ENCODE assay signal across 20 cellular contexts in genomic region chr11:130144129-130144528, GRCh38. TPM values are rescaled to one million over a fixed set of nuclear protein-coding genes. Genes with fewer than 3 reads are reported as not detected.
A peak's percentile ranks its signal among the peaks of the same experiment; 100 is the strongest.
DNase-seq lines count a peak whose midpoint lies in the region; ATAC-seq and TF ChIP-seq lines count a peak whose summit lies in the region.
"Had no signal": no experiment of that assay in that cellular context is flagged by ENCODE, and none has a peak within 500 bp of the region (broad histone marks: within the 10 kb centered on the region; RNA-seq: fewer than 3 reads in every experiment).

No MANE protein-coding gene starts in this region.

- no peaks in the 10 kb centered on the region for H3K9me3 Mint-ChIP-seq in nephron
- H3K9me3 Mint-ChIP-seq: activated T-helper 2 cell treated with anti-CD3 and anti-CD28 coated beads, Interferon-gamma antibody, Interleukin-2, Interleukin-4, amounts not matched to agents 10 μg/mL and 5 μg/mL and 100 μg/mL, durations not matched to agents 14 hours and 24 hours and 36 hours had no signal

- peaks cover 64% of the 10 kb centered on the region for H3K36me3 Mint-ChIP-seq in nephron (ENCODE audit: low read depth)

- H3K4me1 ChIP-seq in RWPE2 (ENCODE audit: insufficient read depth, poor library complexity, severe bottlenecking) (peaks cover 9% of the 10 kb centered on the region), esophagus muscularis mucosa (peaks cover 29 to 52% (median 46%) of the 10 kb centered on the region in 4 donors)

- H3K27ac Mint-ChIP-seq in nephron: peak overlapping the region in 2 of 3 experiments; percentile 46 to 68
- H3K27ac Mint-ChIP-seq: activated T-helper 2 cell treated with anti-CD3 and anti-CD28 coated beads, Interferon-gamma antibody, Interleukin-2, Interleukin-4, amounts not matched to agents 10 μg/mL and 5 μg/mL and 100 μg/mL, durations not matched to agents 14 hours and 24 hours and 36 hours had no signal

- peaks cover 15% of the 10 kb centered on the region for H3K4me1 Mint-ChIP-seq in nephron

- no peaks in the 10 kb centered on the region for H3K27me3 Mint-ChIP-seq in nephron (ENCODE audit: low read depth)

- no peak overlapping the region for H3K27ac ChIP-seq in RWPE2 (ENCODE audit: poor library complexity, severe bottlenecking)
- peak overlapping the region; percentile 63 to 72 (median 68) for H3K27ac ChIP-seq in esophagus muscularis mucosa (replicated peaks in 1 of 4)
- peak overlapping the region; percentile 45 for H3K27ac ChIP-seq in substantia nigra (ENCODE audit: low read depth, low read length, poor library complexity, severe bottlenecking)
- H3K27ac ChIP-seq: suprapubic skin had no signal

- H3K9me3 ChIP-seq in RWPE2 (ENCODE audit: severe bottlenecking) (no peaks in the 10 kb centered on the region), esophagus muscularis mucosa (no peaks in the 10 kb centered on the region)
- H3K9me3 ChIP-seq: heart right ventricle, suprapubic skin had no signal

- H3K4me3 Mint-ChIP-seq in nephron: no peak overlapping the region

- 49% methylated on average over 10 of the region's 10 CpGs for WGBS in esophagus muscularis mucosa

- no peak for ATAC-seq in RWPE2 (ENCODE audit: low read depth)
- ATAC-seq: activated CD4-positive, CD25-positive, alpha-beta regulatory T cell treated with anti-CD3 and anti-CD28 coated beads, Interleukin-2, amount 50 U/mL, for 24 hours; heart right ventricle had no signal

- peaks cover 60% of the 10 kb centered on the region for H3K36me3 ChIP-seq in RWPE2 (ENCODE audit: low read depth)
- H3K36me3 ChIP-seq in esophagus muscularis mucosa: peaks cover 23 to 70% (median 43%) of the 10 kb centered on the region in 4 donors

- no peak for TF ChIP-seq EP300 in esophagus muscularis mucosa (IDR thresholded peaks at IDR 0.05)

- DNase-seq in RWPE2 (ENCODE audit: low spot score) (peak; percentile 14), esophagus muscularis mucosa (ENCODE audit: extremely low spot score) (no peak), substantia nigra (lab: John Stamatoyannopoulos, UW) (peak in 25 of 49 donors; percentile 5 to 67 (median 26)), HK-2 (ENCODE audit: unreplicated experiment) (no peak), SHP77 (lab: John Stamatoyannopoulos, UW) (no peak)
- DNase-seq in activated CD4-positive, CD25-positive, alpha-beta regulatory T cell treated with anti-CD3 and anti-CD28 coated beads, Interleukin-2, amount 50 U/mL, for 72 hours: no peak
- no peak for DNase-seq in effector CD4-positive, alpha-beta T cell
- DNase-seq: HCEC 1CT; heart right ventricle; KG1; mesendoderm; NCI-H2029; occipital lobe; SIG-M5; stimulated activated CD4-positive, alpha-beta T cell treated with anti-CD3 and anti-CD28 coated beads, Interleukin-4, amount 100 ng/mL, for 1 hour had no signal

- H3K4me3 ChIP-seq in RWPE2 (ENCODE audit: severe bottlenecking): no peak overlapping the region
- H3K4me3 ChIP-seq in esophagus muscularis mucosa: no peak overlapping the region
- H3K4me3 ChIP-seq: heart right ventricle, suprapubic skin had no signal

- H3K27me3 ChIP-seq in RWPE2 (ENCODE audit: insufficient read depth, poor library complexity, severe bottlenecking) (no peaks in the 10 kb centered on the region), esophagus muscularis mucosa (no peaks in the 10 kb centered on the region)
- H3K27me3 ChIP-seq: heart right ventricle, suprapubic skin had no signal

- intact Hi-C loops in esophagus muscularis mucosa (cut with DNase I): no loop called here

- no peak for TF ChIP-seq CTCF in RWPE2 (IDR thresholded peaks at IDR 0.05; ENCODE audit: poor library complexity, severe bottlenecking)
- no peak for TF ChIP-seq CTCF in esophagus muscularis mucosa (IDR thresholded peaks at IDR 0.05)
- TF ChIP-seq CTCF in nephron (IDR thresholded peaks at IDR 0.05; ENCODE audit: unreplicated experiment in 3 of 3): no peak

- no peak for TF ChIP-seq POLR2A in esophagus muscularis mucosa (IDR thresholded peaks at IDR 0.05; ENCODE audit: low read depth)

RNA-seq across cellular contexts. Expression of gene ST14, which starts 15.5 kb away (rescaled TPM):
- 1 to 10 TPM; 1.2 to 3.4 (median 2.6) TPM for total RNA-seq in esophagus muscularis mucosa
- total RNA-seq: NCI-H460, occipital lobe had no signal

Comparison
In these comparisons a context has a peak if more than half of its experiments do, and no peak if none do; other contexts are left out.
1. DNase-seq: peak in RWPE2 (single experiment) and substantia nigra (25 of 49); none in esophagus muscularis mucosa (single experiment), HK-2 (single experiment), activated CD4-positive, CD25-positive, alpha-beta regulatory T cell treated with anti-CD3 and anti-CD28 coated beads, Interleukin-2, amount 50 U/mL, for 72 hours (single experiment), effector CD4-positive, alpha-beta T cell (single experiment) and SHP77 (0 of 2).